ENCODE assay signal across 19 cellular contexts in genomic region chr6:7290079-7290478, GRCh38. TPM values are rescaled to one million over a fixed set of nuclear protein-coding genes. Genes with fewer than 3 reads are reported as not detected.
DNase-seq lines count a peak whose midpoint lies in the region; ATAC-seq, FAIRE-seq and TF ChIP-seq lines count a peak whose summit lies in the region.
"Had no signal": no experiment of that assay in that cellular context is flagged by ENCODE, and none has a peak within 500 bp of the region (broad histone marks: within the 10 kb centered on the region; RNA-seq: fewer than 3 reads in every experiment).

No MANE protein-coding gene starts in this region.

- H3K9ac ChIP-seq in HepG2 (ENCODE audit: insufficient read depth, low read depth, low read length) (no peak overlapping the region), K562 (ENCODE audit: insufficient read depth in 1 of 2, low read depth in 2 of 2, low read length in 2 of 2) (no peak overlapping the region)
- H3K9ac ChIP-seq: BLaER1 had no signal

- H3K36me3 Mint-ChIP-seq in stimulated activated effector memory CD8-positive, alpha-beta T cell treated with anti-CD3 and anti-CD28 coated beads, Interleukin-12 subunit alpha, Interleukin-12 subunit beta, amount 100 ng/mL, for 72 hours: peaks cover 100% of the 10 kb centered on the region
- H3K36me3 Mint-ChIP-seq in activated T-helper 2 cell treated with anti-CD3 and anti-CD28 coated beads, Interferon-gamma antibody, Interleukin-2, Interleukin-4, amounts not matched to agents 10 μg/mL and 5 μg/mL and 100 μg/mL, durations not matched to agents 14 hours and 24 hours and 36 hours (ENCODE audit: low read depth): peaks cover 77% of the 10 kb centered on the region

- DNase-seq in HepG2 (ENCODE audit: low spot score) (no peak), right lobe of liver (no peak), K562 (ENCODE audit: extremely low read depth in 1 of 4, low spot score in 3 of 4) (no peak), GM19238 (ENCODE audit: insufficient read length, low spot score) (no peak), breast epithelium (ENCODE audit: low spot score in 2 of 2) (no peak)
- no peak for DNase-seq in stimulated activated effector memory CD8-positive, alpha-beta T cell treated with anti-CD3 and anti-CD28 coated beads, Interleukin-12 subunit alpha, Interleukin-12 subunit beta, amount 100 ng/mL, for 72 hours (ENCODE audit: low spot score in 2 of 2)
- DNase-seq in activated T-helper 2 cell treated with anti-CD3 and anti-CD28 coated beads, Interferon-gamma antibody, Interleukin-2, Interleukin-4, amounts not matched to agents 10 μg/mL and 5 μg/mL and 100 μg/mL, durations not matched to agents 14 hours and 24 hours and 36 hours (ENCODE audit: low spot score): no peak
- DNase-seq: Calu3; CD4-positive, CD25-positive, alpha-beta regulatory T cell; CD8-positive, alpha-beta memory T cell; DMS53; DMS79 treated with DMSO at 0.1 percent for 48 hours; H9 had no signal

- peaks cover 24 to 88% of the 10 kb centered on the region in 2 experiments for H3K36me3 ChIP-seq in HepG2 (replicated peaks in 1 of 2; ENCODE audit: control insufficient read depth in 1 of 2, insufficient read depth in 2 of 2, low read length in 2 of 2)
- peaks cover 0 to 74% (median 29%) of the 10 kb centered on the region in 4 donors for H3K36me3 ChIP-seq in right lobe of liver
- peaks cover 91% of the 10 kb centered on the region for H3K36me3 ChIP-seq in K562 (ENCODE audit: control insufficient read depth, insufficient read depth, low read length)
- peaks cover 2% of the 10 kb centered on the region for H3K36me3 ChIP-seq in breast epithelium

- H3K9me1 ChIP-seq in K562 (ENCODE audit: control insufficient read depth, insufficient read depth, low read length): no peaks in the 10 kb centered on the region

- no peaks in the 10 kb centered on the region for H3K27me3 Mint-ChIP-seq in activated T-helper 2 cell treated with anti-CD3 and anti-CD28 coated beads, Interferon-gamma antibody, Interleukin-2, Interleukin-4, amounts not matched to agents 10 μg/mL and 5 μg/mL and 100 μg/mL, durations not matched to agents 14 hours and 24 hours and 36 hours (ENCODE audit: low read depth)
- H3K27me3 Mint-ChIP-seq: B cell; CD4-positive, CD25-positive, alpha-beta regulatory T cell; CD8-positive, alpha-beta memory T cell had no signal

- POLR2A ChIA-PET in HepG2 (lab: Yijun Ruan, JAX): no interaction called here
- POLR2A ChIA-PET in K562 (lab: Yijun Ruan, JAX): interaction anchor here (0.7 to 1.2 kb wide), 3 partner anchors 10 to 14 kb away, joined by 3 to 6 read pairs (median 3); no protein-coding TSS in a partner anchor

- no peak for TF ChIP-seq RAD21 in HepG2 (CRISPR knock-in tag; IDR thresholded peaks at IDR 0.05)
- no peak for TF ChIP-seq RAD21 in K562 (CRISPR knock-in tag; conservative IDR thresholded peaks at IDR 0.05 in 1 of 2, IDR thresholded peaks at IDR 0.05 in 1 of 2)

- TF ChIP-seq POLR2A in HepG2 (IDR thresholded peaks at IDR 0.05; ENCODE audit: insufficient read depth in 1 of 2, low read depth in 2 of 2, low read length in 2 of 2): no peak
- TF ChIP-seq POLR2A in right lobe of liver (IDR thresholded peaks at IDR 0.05): no peak
- no peak for TF ChIP-seq POLR2A in K562 (conservative IDR thresholded peaks at IDR 0.05)
- TF ChIP-seq POLR2A in breast epithelium (IDR thresholded peaks at IDR 0.05): no peak

- H3K9me3 Mint-ChIP-seq in stimulated activated effector memory CD8-positive, alpha-beta T cell treated with anti-CD3 and anti-CD28 coated beads, Interleukin-12 subunit alpha, Interleukin-12 subunit beta, amount 100 ng/mL, for 72 hours: no peaks in the 10 kb centered on the region
- H3K9me3 Mint-ChIP-seq in activated T-helper 2 cell treated with anti-CD3 and anti-CD28 coated beads, Interferon-gamma antibody, Interleukin-2, Interleukin-4, amounts not matched to agents 10 μg/mL and 5 μg/mL and 100 μg/mL, durations not matched to agents 14 hours and 24 hours and 36 hours: no peaks in the 10 kb centered on the region
- H3K9me3 Mint-ChIP-seq: CD4-positive, CD25-positive, alpha-beta regulatory T cell; CD8-positive, alpha-beta memory T cell; GM23338; H9 had no signal

- BruUV-seq in HepG2 (replicated peaks; lab: Mats Ljungman, UMichigan) (no TSS peak), K562 (replicated peaks; lab: Mats Ljungman, UMichigan) (no TSS peak)

- H3K79me2 ChIP-seq in HepG2 (ENCODE audit: insufficient read depth, low read length): peaks cover 2% of the 10 kb centered on the region
- no peaks in the 10 kb centered on the region for H3K79me2 ChIP-seq in K562 (ENCODE audit: control insufficient read depth, insufficient read depth, low read length)

- H3K4me1 Mint-ChIP-seq in stimulated activated effector memory CD8-positive, alpha-beta T cell treated with anti-CD3 and anti-CD28 coated beads, Interleukin-12 subunit alpha, Interleukin-12 subunit beta, amount 100 ng/mL, for 72 hours: no peaks in the 10 kb centered on the region
- H3K4me1 Mint-ChIP-seq in activated T-helper 2 cell treated with anti-CD3 and anti-CD28 coated beads, Interferon-gamma antibody, Interleukin-2, Interleukin-4, amounts not matched to agents 10 μg/mL and 5 μg/mL and 100 μg/mL, durations not matched to agents 14 hours and 24 hours and 36 hours (ENCODE audit: low read depth): peaks cover 2% of the 10 kb centered on the region
- H3K4me1 Mint-ChIP-seq: B cell, GM23338, H9 had no signal

- CTCF ChIA-PET in HepG2 (lab: Yijun Ruan, JAX; ENCODE audit: low intra/inter-chr PET ratio, low total read pairs): no interaction called here
- CTCF ChIA-PET in K562 (lab: Yijun Ruan, JAX; ENCODE audit: low intra/inter-chr PET ratio): no interaction called here

- intact Hi-C loops in HepG2 (cut with micrococcal nuclease; ENCODE audit: unreplicated experiment) (no loop called here), right lobe of liver (cut with DNase I) (loop anchor here in 1 of 2 donors (10.0 kb wide), 1 partner anchor 325 kb away; no protein-coding TSS in a partner anchor), K562 (cut with micrococcal nuclease) (no loop called here), breast epithelium (cut with DNase I; ENCODE audit: low total_unique reads) (no loop called here)
- intact Hi-C loops in activated T-helper 2 cell treated with anti-CD3 and anti-CD28 coated beads, Interferon-gamma antibody, Interleukin-2, Interleukin-4, amounts not matched to agents 10 μg/mL and 5 μg/mL and 100 μg/mL, durations not matched to agents 14 hours and 24 hours and 36 hours (cut with micrococcal nuclease): no loop called here

- peak overlapping the region; percentile 20 for H3K27ac Mint-ChIP-seq in stimulated activated effector memory CD8-positive, alpha-beta T cell treated with anti-CD3 and anti-CD28 coated beads, Interleukin-12 subunit alpha, Interleukin-12 subunit beta, amount 100 ng/mL, for 72 hours
- H3K27ac Mint-ChIP-seq in activated T-helper 2 cell treated with anti-CD3 and anti-CD28 coated beads, Interferon-gamma antibody, Interleukin-2, Interleukin-4, amounts not matched to agents 10 μg/mL and 5 μg/mL and 100 μg/mL, durations not matched to agents 14 hours and 24 hours and 36 hours: no peak overlapping the region
- H3K27ac Mint-ChIP-seq: B cell, GM23338, H9 had no signal

- H3K4me2 ChIP-seq in HepG2 (ENCODE audit: low read depth, low read length) (no peak overlapping the region), K562 (ENCODE audit: insufficient read depth, low read length) (no peak overlapping the region)
- H3K4me2 ChIP-seq: BLaER1, GM23338 had no signal

- H3K4me3 ChIP-seq in HepG2 (replicated peaks in 1 of 3; ENCODE audit: insufficient read depth in 1 of 3, low read depth in 2 of 3, low read length in 3 of 3) (no peak overlapping the region), right lobe of liver (no peak overlapping the region), K562 (no peak overlapping the region), breast epithelium (no peak overlapping the region)
- H3K4me3 ChIP-seq: BLaER1, GM23338 had no signal

- FAIRE-seq in HepG2 (lab: Jason Lieb, UNC): no peak
- peak; percentile 46 for FAIRE-seq in G401.6 (lab: Jason Lieb, UNC)
- FAIRE-seq in K562 (lab: Jason Lieb, UNC): no peak

- in situ Hi-C loops in HepG2 (cut with HindIII; ENCODE audit: extremely low pct_ligation_motif_present, low pct_unique_long_range_greater_than_20kb): no loop called here
- in situ Hi-C loops in K562 (cut with MboI): no loop called here

- ATAC-seq in HepG2 (no peak), right lobe of liver (no peak), K562 (no peak)
- ATAC-seq in stimulated activated effector memory CD8-positive, alpha-beta T cell treated with anti-CD3 and anti-CD28 coated beads, Interleukin-12 subunit alpha, Interleukin-12 subunit beta, amount 100 ng/mL, for 72 hours: no peak
- ATAC-seq: GM23338, HCT116 had no signal

- H3K4me1 ChIP-seq in HepG2 (ENCODE audit: insufficient read depth, low read length) (no peaks in the 10 kb centered on the region), right lobe of liver (no peaks in the 10 kb centered on the region), K562 (replicated peaks in 1 of 2; ENCODE audit: control insufficient read depth in 2 of 2, insufficient read depth in 2 of 2, low read length in 2 of 2) (no peaks in the 10 kb centered on the region), breast epithelium (no peaks in the 10 kb centered on the region)

- no peak for TF ChIP-seq EP300 in HepG2 (IDR thresholded peaks at IDR 0.05; ENCODE audit: low read depth in 2 of 2, low read length in 2 of 2)
- no peak for TF ChIP-seq EP300 in HepG2 (CRISPR knock-in tag; IDR thresholded peaks at IDR 0.05; ENCODE audit: borderline replicate concordance)
- TF ChIP-seq EP300 in K562 (IDR thresholded peaks at IDR 0.05; ENCODE audit: low read length): no peak

- TF ChIP-seq CTCF in HepG2 (CRISPR knock-in tag; IDR thresholded peaks at IDR 0.05) (no peak), right lobe of liver (IDR thresholded peaks at IDR 0.05) (no peak), K562 (IDR thresholded peaks at IDR 0.05 in 2 of 3, conservative IDR thresholded peaks at IDR 0.05 in 1 of 3; ENCODE audit: insufficient read depth in 2 of 3, low read depth in 1 of 3, low read length in 3 of 3) (no peak), breast epithelium (IDR thresholded peaks at IDR 0.05) (no peak)

- 98% methylated on average over 1 of the region's 1 CpG for WGBS in HepG2 (ENCODE audit: low lambda C conversion rate)
- 78% methylated on average over 1 of the region's 1 CpG for WGBS in right lobe of liver (ENCODE audit: insufficient coverage, low coverage, low lambda C conversion rate, missing lambda C conversion rate)
- 92% methylated on average over 1 of the region's 1 CpG for WGBS in K562 (ENCODE audit: insufficient coverage, low coverage, missing lambda C conversion rate)

- H2AFZ ChIP-seq in HepG2 (ENCODE audit: low read length): no peak overlapping the region
- H2AFZ ChIP-seq in K562 (ENCODE audit: low read depth, low read length): no peak overlapping the region
- H2AFZ ChIP-seq: GM23338 had no signal

- no peak overlapping the region for H3K4me3 Mint-ChIP-seq in stimulated activated effector memory CD8-positive, alpha-beta T cell treated with anti-CD3 and anti-CD28 coated beads, Interleukin-12 subunit alpha, Interleukin-12 subunit beta, amount 100 ng/mL, for 72 hours
- no peak overlapping the region for H3K4me3 Mint-ChIP-seq in activated T-helper 2 cell treated with anti-CD3 and anti-CD28 coated beads, Interferon-gamma antibody, Interleukin-2, Interleukin-4, amounts not matched to agents 10 μg/mL and 5 μg/mL and 100 μg/mL, durations not matched to agents 14 hours and 24 hours and 36 hours (ENCODE audit: low read depth)
- H3K4me3 Mint-ChIP-seq: B cell; CD4-positive, CD25-positive, alpha-beta regulatory T cell; CD8-positive, alpha-beta memory T cell; GM23338; H9 had no signal

- no peaks in the 10 kb centered on the region for H3K9me3 ChIP-seq in HepG2 (ENCODE audit: low read length)
- no peaks in the 10 kb centered on the region for H3K9me3 ChIP-seq in right lobe of liver
- no peaks in the 10 kb centered on the region for H3K9me3 ChIP-seq in K562 (replicated peaks; ENCODE audit: control insufficient read depth, insufficient read depth, low read depth, low read length)
- H3K9me3 ChIP-seq in breast epithelium: no peaks in the 10 kb centered on the region
- H3K9me3 ChIP-seq: BLaER1 had no signal

- H4K20me1 ChIP-seq in HepG2 (ENCODE audit: insufficient read depth, low read length) (no peaks in the 10 kb centered on the region), K562 (replicated peaks; ENCODE audit: control insufficient read depth, insufficient read depth, low read length) (no peaks in the 10 kb centered on the region)
- H4K20me1 ChIP-seq: BLaER1 had no signal

- H3K27ac ChIP-seq in HepG2 (ENCODE audit: extremely low read length, insufficient read depth, low read length) (no peak overlapping the region), right lobe of liver (no peak overlapping the region), K562 (ENCODE audit: extremely low read depth, low read depth, low read length) (no peak overlapping the region), breast epithelium (no peak overlapping the region)
- H3K27ac ChIP-seq: BLaER1, C4-2B had no signal

- no peaks in the 10 kb centered on the region for H3K27me3 ChIP-seq in HepG2 (ENCODE audit: control insufficient read depth in 1 of 2, insufficient read depth in 2 of 2, low read length in 2 of 2)
- no peaks in the 10 kb centered on the region for H3K27me3 ChIP-seq in right lobe of liver
- no peaks in the 10 kb centered on the region for H3K27me3 ChIP-seq in K562 (ENCODE audit: control insufficient read depth in 2 of 2, insufficient read depth in 2 of 2, low read length in 2 of 2)
- no peaks in the 10 kb centered on the region for H3K27me3 ChIP-seq in breast epithelium
- H3K27me3 ChIP-seq: BLaER1 had no signal

RNA-seq across cellular contexts. Expression of gene SSR1, which starts 22.9 kb away (rescaled TPM):
- total RNA-seq in HepG2 (2016; rRNA removed; fragmentation: Illumina TruSeq; extraction: Trizol) (208 and 243 TPM in 2 replicates), right lobe of liver (100 to 1,000 TPM in 2 of 6 experiments, 10 to 100 TPM in 4; 60.8 to 110 (median 90.5) TPM), K562 (2014; rRNA removed) (75.7 and 87.7 TPM in 2 replicates), K562 (2014; rRNA removed; fragmentation: Illumina TruSeq; extraction: Trizol) (129 and 148 TPM in 2 replicates), K562 (2015; rRNA removed; fragmentation: Illumina TruSeq; extraction: Trizol) (94.0 and 97.4 TPM in 2 replicates), K562 (2021) (144 and 147 TPM in 2 replicates), breast epithelium (10 to 100 TPM; 52.2 to 53.6 (median 53.4) TPM)
- 39.6 and 42.9 TPM in 2 replicates for total RNA-seq in HepG2 (2016; cell fraction: cytosol; rRNA removed; fragmentation: Illumina TruSeq; extraction: Trizol; ENCODE audit: low read depth)
- total RNA-seq in HepG2 (2016; cell fraction: insoluble cytoplasmic fraction; rRNA removed; fragmentation: Illumina TruSeq; extraction: Trizol): 200 and 237 TPM in 2 replicates
- 91.8 and 97.7 TPM in 2 replicates for total RNA-seq in HepG2 (2016; cell fraction: membrane; rRNA removed; fragmentation: Illumina TruSeq; extraction: Trizol)
- 235 and 275 TPM in 2 replicates for total RNA-seq in HepG2 (2016; cell fraction: nucleus; rRNA removed; fragmentation: Illumina TruSeq; extraction: Trizol)
- polyA plus RNA-seq in HepG2 (2011; rRNA removed) (135 and 203 TPM in 2 replicates), K562 (2011; rRNA removed) (176 and 197 TPM in 2 replicates), K562 (2014; fragmentation: Illumina TruSeq; extraction: Trizol) (144 and 167 TPM in 2 replicates), K562 (2014; fragmentation: Nextera tagmentation; extraction: Ambion mirVana) (100 to 1,000 TPM; 212 to 220 TPM), K562 (2014; rRNA removed) (107 and 110 TPM in 2 replicates)
- polyA plus RNA-seq in HepG2 (2011; cell fraction: cytosol; rRNA removed): 77.3 and 119 TPM in 2 replicates
- 28.6 and 39.3 TPM in 2 replicates for polyA plus RNA-seq in HepG2 (2011; cell fraction: nucleus; rRNA removed)
- polyA plus RNA-seq in HepG2 (2012): 148 and 179 TPM in 2 replicates
- 33.8 and 41.9 TPM in 2 replicates for polyA plus RNA-seq in HepG2 (2016; cell fraction: cytosol; fragmentation: Illumina TruSeq; extraction: Trizol; ENCODE audit: low read depth)
- 176 and 181 TPM in 2 replicates for polyA plus RNA-seq in HepG2 (2016; cell fraction: insoluble cytoplasmic fraction; fragmentation: Illumina TruSeq; extraction: Trizol; ENCODE audit: low read depth)
- 64.9 and 66.7 TPM in 2 replicates for polyA plus RNA-seq in HepG2 (2016; cell fraction: membrane; fragmentation: Illumina TruSeq; extraction: Trizol; ENCODE audit: low read depth)
- polyA plus RNA-seq in HepG2 (2016; cell fraction: nucleus; fragmentation: Illumina TruSeq; extraction: Trizol; ENCODE audit: insufficient read depth, low read depth): 275 and 279 TPM in 2 replicates
- polyA minus RNA-seq in HepG2 (2011; rRNA and poly(A)+ RNA removed; ENCODE audit: low replicate concordance): 76.5 and 121 TPM in 2 replicates
- polyA minus RNA-seq in HepG2 (2011; cell fraction: cytosol; rRNA and poly(A)+ RNA removed): 135 and 140 TPM in 2 replicates
- 83.2 and 87.0 TPM in 2 replicates for polyA minus RNA-seq in HepG2 (2011; cell fraction: nucleus; rRNA and poly(A)+ RNA removed)
- total RNA-seq in K562 (2011; cell fraction: chromatin; rRNA removed; ENCODE audit: low replicate concordance): 114 and 205 TPM in 2 replicates
- total RNA-seq in K562 (2011; cell fraction: nucleolus; rRNA removed): 79.2 and 86.9 TPM in 2 replicates
- 142 and 219 TPM in 2 replicates for total RNA-seq in K562 (2011; cell fraction: nucleoplasm; rRNA removed)
- polyA plus RNA-seq in K562 (2011; cell fraction: cytosol; rRNA removed): 34.5 and 75.0 TPM in 2 replicates
- polyA plus RNA-seq in K562 (2011; cell fraction: nucleus; rRNA removed): 38.8 and 65.1 TPM in 2 replicates
- polyA plus RNA-seq in K562 (2012): 157 and 163 TPM in 2 replicates
- polyA minus RNA-seq in K562 (2011; rRNA and poly(A)+ RNA removed): 241 and 283 TPM in 2 replicates
- 83.5 and 101 TPM in 2 replicates for polyA minus RNA-seq in K562 (2011; cell fraction: cytosol; rRNA and poly(A)+ RNA removed)
- polyA minus RNA-seq in K562 (2011; cell fraction: nucleus; rRNA and poly(A)+ RNA removed): 13.6 and 24.5 TPM in 2 replicates
- 196 and 203 TPM in 2 replicates for total RNA-seq in activated T-helper 2 cell treated with anti-CD3 and anti-CD28 coated beads, Interferon-gamma antibody, Interleukin-2, Interleukin-4, amounts not matched to agents 10 μg/mL and 5 μg/mL and 100 μg/mL, durations not matched to agents 14 hours and 24 hours and 36 hours

Comparison
In these comparisons a context has a peak if more than half of its experiments do, and no peak if none do; other contexts are left out.
1. Of the 241 proteins assayed by ChIP-seq in both HepG2 and K562: peak only in HepG2: MAFF and MAFK; only in K562: MAFG; in both: none; in neither: 238.